13 cellular contexts compared by ENCODE assay signal in genomic region chr3:72340056-72340455, GRCh38.
DNase-seq lines count a peak whose midpoint lies in the region; ATAC-seq and TF ChIP-seq lines count a peak whose summit lies in the region.
"Had no signal": no experiment of that assay in that cellular context is flagged by ENCODE, and none has a peak within 500 bp of the region (broad histone marks: within the 10 kb centered on the region; RNA-seq: fewer than 3 reads in every experiment).

No MANE protein-coding gene starts in this region.

- H3K18ac ChIP-seq in mesenchymal stem cell (ENCODE audit: low read depth in 1 of 2, low read length in 2 of 2), result no peak overlapping the region

- no peak for TF ChIP-seq POLR2A in vagina (IDR thresholded peaks at IDR 0.05)

- H2AFZ ChIP-seq in mesenchymal stem cell (ENCODE audit: low read depth, low read length), result no peak overlapping the region

- H4K8ac ChIP-seq in mesenchymal stem cell (ENCODE audit: low read length), result no peak overlapping the region

- no peak for ATAC-seq in GM21447 (IDR thresholded peaks at IDR 0.05; ENCODE audit: unreplicated experiment)

- H2BK15ac ChIP-seq in mesenchymal stem cell (ENCODE audit: low read depth, poor library complexity, severe bottlenecking), result peak overlapping the region; percentile 50

- no peak overlapping the region for H3K14ac ChIP-seq in mesenchymal stem cell (ENCODE audit: low read length in 2 of 2)

- H2AK5ac ChIP-seq in mesenchymal stem cell (ENCODE audit: low read length, severe bottlenecking), result peak overlapping the region; percentile 41

- H3K4me3 ChIP-seq in mesenchymal stem cell (ENCODE audit: insufficient read depth in 1 of 2, low read depth in 1 of 2, low read length in 2 of 2) (no peak overlapping the region), vagina (no peak overlapping the region)

- no peak overlapping the region for H3K4me2 ChIP-seq in mesenchymal stem cell (ENCODE audit: low read length, poor library complexity, severe bottlenecking)

- CTCF ChIA-PET in RWPE1 (lab: Yijun Ruan, JAX), result no interaction called here

- no peaks in the 10 kb centered on the region for H3K36me3 ChIP-seq in mesenchymal stem cell (ENCODE audit: control insufficient read depth in 1 of 2, insufficient read depth in 2 of 2, low read depth in 1 of 2, low read length in 2 of 2)
- H3K36me3 ChIP-seq in vagina, result no peaks in the 10 kb centered on the region

- WGBS in mesenchymal stem cell, result 86% methylated on average over 9 of the region's 9 CpGs

- H3K9ac ChIP-seq in mesenchymal stem cell (ENCODE audit: low read length), result no peak overlapping the region

- H3K27me3 ChIP-seq in mesenchymal stem cell (ENCODE audit: control insufficient read depth in 1 of 2, insufficient read depth in 1 of 2, low read length in 2 of 2), result peaks cover 0 to 3% of the 10 kb centered on the region in 2 experiments
- no peaks in the 10 kb centered on the region for H3K27me3 ChIP-seq in vagina

- DNase-seq in NCI-H82 (lab: John Stamatoyannopoulos, UW) (peak; percentile 41), NCI-H82 treated with DMSO at 0.1 percent for 48 hours (lab: John Stamatoyannopoulos, UW; ENCODE audit: unreplicated experiment) (no peak), RWPE1 (ENCODE audit: low spot score) (no peak), mesenchymal stem cell (no peak), vagina (ENCODE audit: extremely low spot score in 2 of 2) (no peak), A172 (ENCODE audit: low spot score) (no peak)
- DNase-seq: AML-193; CD4-positive, alpha-beta T cell; DMS79 treated with DMSO at 0.1 percent for 48 hours; GDM1; HCEC 1CT; HFFc6 had no signal

- POLR2A ChIA-PET in RWPE1 (lab: Yijun Ruan, JAX; ENCODE audit: low non-redundant PET), result no interaction called here

- intact Hi-C loops in vagina (cut with DNase I), result loop anchor here (10.0 kb wide), 1 partner anchor 105 kb away; the partner anchor contains the start of gene RYBP

- H3K4me1 ChIP-seq in mesenchymal stem cell (ENCODE audit: control insufficient read depth, insufficient read depth, low read depth, low read length) (peaks cover 22% of the 10 kb centered on the region), vagina (peaks cover 58% of the 10 kb centered on the region)

- H4K91ac ChIP-seq in mesenchymal stem cell (ENCODE audit: low read length), result no peak overlapping the region

- peak overlapping the region; percentile 91 for H3K27ac ChIP-seq in RWPE1
- no peak overlapping the region for H3K27ac ChIP-seq in mesenchymal stem cell (ENCODE audit: low read length, poor library complexity, severe bottlenecking)
- peak overlapping the region; percentile 70 for H3K27ac ChIP-seq in vagina

- H3K23ac ChIP-seq in mesenchymal stem cell (ENCODE audit: low read length in 2 of 2), result no peak overlapping the region

- no peak overlapping the region for H2BK5ac ChIP-seq in mesenchymal stem cell (ENCODE audit: low read depth, low read length, poor library complexity, severe bottlenecking)

- H3K9me3 ChIP-seq in mesenchymal stem cell (ENCODE audit: control insufficient read depth, low read length) (no peaks in the 10 kb centered on the region), vagina (no peaks in the 10 kb centered on the region)

- no peaks in the 10 kb centered on the region for H3K79me1 ChIP-seq in mesenchymal stem cell (replicated peaks; ENCODE audit: low read length, poor library complexity, severe bottlenecking)

- no peak overlapping the region for H2BK120ac ChIP-seq in mesenchymal stem cell (ENCODE audit: low read depth, low read length)

- no peak overlapping the region for H2BK12ac ChIP-seq in mesenchymal stem cell (ENCODE audit: low read length in 2 of 2)

- TF ChIP-seq CTCF in RWPE1 (conservative IDR thresholded peaks at IDR 0.05; ENCODE audit: low read depth) (no peak), vagina (IDR thresholded peaks at IDR 0.05) (no peak)

- no peak overlapping the region for H3K4ac ChIP-seq in mesenchymal stem cell (ENCODE audit: low read depth in 1 of 2, low read length in 2 of 2)
